ENCODE assay signal across 1 cellular context in genomic region chr20:32068174-32068573, GRCh38.
TF ChIP-seq lines count a peak whose summit lies in the region.

No MANE protein-coding gene starts in this region.

TF ChIP-seq in IMR-90, 13 proteins besides CTCF, POLR2A, EP300 and RAD21:
- TF ChIP-seq SMC3 (IDR thresholded peaks at IDR 0.05; ENCODE audit: low read depth, low read length) (no peak), RCOR1 (IDR thresholded peaks at IDR 0.05; ENCODE audit: insufficient replicate concordance, low read length) (no peak), BHLHE40 (IDR thresholded peaks at IDR 0.05; ENCODE audit: low read depth, low read length) (no peak), MXI1 (IDR thresholded peaks at IDR 0.05; ENCODE audit: borderline replicate concordance, low read depth, low read length) (no peak), MAZ (IDR thresholded peaks at IDR 0.05; ENCODE audit: borderline replicate concordance, low read depth, low read length) (no peak), CHD1 (IDR thresholded peaks at IDR 0.05; ENCODE audit: low read depth, low read length) (no peak), NFE2L2 (IDR thresholded peaks at IDR 0.05; ENCODE audit: low read depth, low read length) (no peak)
